22 cellular contexts compared by ENCODE assay signal in the genomic region with DNA sequence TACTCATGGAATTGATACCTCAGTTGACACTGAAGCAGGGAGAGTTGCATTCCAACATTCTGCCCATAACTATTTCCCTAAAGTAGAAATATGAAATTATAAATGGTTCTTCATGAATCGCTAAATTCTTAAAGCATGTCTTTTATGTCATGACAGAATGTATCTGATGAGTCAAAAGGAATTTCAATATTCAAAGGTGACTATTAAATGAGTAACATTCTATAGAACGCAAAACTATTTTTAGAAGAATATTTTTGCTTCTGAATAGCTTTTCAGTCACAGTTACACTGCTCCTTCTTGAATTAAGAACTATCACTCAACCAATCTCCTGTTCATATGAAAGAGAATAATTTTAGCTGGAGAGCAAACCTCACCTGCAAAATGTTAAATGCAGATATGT.
"Had no signal": no experiment of that assay in that cellular context is flagged by ENCODE, and none has a peak within 500 bp of the region (broad histone marks: within the 10 kb centered on the region; RNA-seq: fewer than 3 reads in every experiment).

No MANE protein-coding gene starts in this region.

- H3K27ac ChIP-seq: body of pancreas, colonic mucosa, esophagus squamous epithelium, skin epidermis, tibial artery had no signal

- H3K27ac Mint-ChIP-seq: activated CD8-positive, alpha-beta T cell treated with anti-CD3 and anti-CD28 coated beads, Interleukin-2, amount 10 ng/mL, durations not matched to agents 7 days and 5 days; activated naive CD8-positive, alpha-beta T cell treated with anti-CD3 and anti-CD28 coated beads, Interleukin-2, amount 50 U/mL, for 24 hours; activated T-helper 1 cell treated with anti-CD3 and anti-CD28 coated beads, Interleukin-12 subunit alpha, Interleukin-12 subunit beta, Interleukin-2, Interleukin-4 antibody, amounts not matched to agents 30 ng/mL and 10 ng/mL and 1 ng/mL, durations not matched to agents 14 hours and 24 hours and 36 hours; mesothelial cell of epicardium; naive thymus-derived CD8-positive, alpha-beta T cell; progenitor cell of endocrine pancreas; stimulated activated naive CD8-positive, alpha-beta T cell treated with anti-CD3 and anti-CD28 coated beads, Interleukin-15, Interleukin-2, amounts not matched to agents 100 ng/mL and 50 ng/mL, for 24 hours; T-cell; T-helper 2 cell treated with Interferon-gamma antibody and Interleukin-4, amounts not matched to agents 5 μg/mL and 100 μg/mL, for 36 hours had no signal

- DNase-seq: activated CD4-positive, alpha-beta T cell treated with anti-CD3 and anti-CD28 coated beads for 1 hour; activated CD4-positive, alpha-beta T cell treated with anti-CD3 and anti-CD28 coated beads, Interleukin-2, amount 50 U/mL, for 1 hour; activated CD8-positive, alpha-beta T cell treated with anti-CD3 and anti-CD28 coated beads, Interleukin-2, amount 10 ng/mL, durations not matched to agents 7 days and 5 days; activated gamma-delta T cell; activated naive CD4-positive, alpha-beta T cell treated with anti-CD3 and anti-CD28 coated beads, Interleukin-2, amount 50 U/mL, for 16 hours; activated naive CD8-positive, alpha-beta T cell treated with anti-CD3 and anti-CD28 coated beads, Interleukin-2, amount 50 U/mL, for 24 hours; body of pancreas; central memory CD4-positive, alpha-beta T cell; colonic mucosa; esophagus squamous epithelium; naive thymus-derived CD8-positive, alpha-beta T cell; stimulated activated CD4-positive, alpha-beta T cell treated with anti-CD3 and anti-CD28 coated beads, Interleukin-1b, Interleukin-23, amount 100 ng/mL, for 48 hours; substantia nigra; T-cell; tibial artery had no signal

- H3K4me3 Mint-ChIP-seq: activated CD8-positive, alpha-beta T cell treated with anti-CD3 and anti-CD28 coated beads, Interleukin-2, amount 10 ng/mL, durations not matched to agents 7 days and 5 days; activated naive CD8-positive, alpha-beta T cell treated with anti-CD3 and anti-CD28 coated beads, Interleukin-2, amount 50 U/mL, for 24 hours; activated T-helper 1 cell treated with anti-CD3 and anti-CD28 coated beads, Interleukin-12 subunit alpha, Interleukin-12 subunit beta, Interleukin-2, Interleukin-4 antibody, amounts not matched to agents 30 ng/mL and 10 ng/mL and 1 ng/mL, durations not matched to agents 14 hours and 24 hours and 36 hours; mesothelial cell of epicardium; naive thymus-derived CD8-positive, alpha-beta T cell; stimulated activated naive CD8-positive, alpha-beta T cell treated with anti-CD3 and anti-CD28 coated beads, Interleukin-15, Interleukin-2, amounts not matched to agents 100 ng/mL and 50 ng/mL, for 24 hours; T-cell; T-helper 2 cell treated with Interferon-gamma antibody and Interleukin-4, amounts not matched to agents 5 μg/mL and 100 μg/mL, for 36 hours had no signal

- H3K9me3 Mint-ChIP-seq: activated naive CD8-positive, alpha-beta T cell treated with anti-CD3 and anti-CD28 coated beads, Interleukin-2, amount 50 U/mL, for 24 hours; activated T-helper 1 cell treated with anti-CD3 and anti-CD28 coated beads, Interleukin-12 subunit alpha, Interleukin-12 subunit beta, Interleukin-2, Interleukin-4 antibody, amounts not matched to agents 30 ng/mL and 10 ng/mL and 1 ng/mL, durations not matched to agents 14 hours and 24 hours and 36 hours; T-helper 2 cell treated with Interferon-gamma antibody and Interleukin-4, amounts not matched to agents 5 μg/mL and 100 μg/mL, for 36 hours had no signal

- H3K4me3 ChIP-seq: body of pancreas, colonic mucosa, esophagus squamous epithelium, skin epidermis, tibial artery had no signal

- ATAC-seq: activated CD8-positive, alpha-beta T cell treated with anti-CD3 and anti-CD28 coated beads, Interleukin-2, amount 10 ng/mL, durations not matched to agents 7 days and 5 days; activated naive CD8-positive, alpha-beta T cell treated with anti-CD3 and anti-CD28 coated beads, Interleukin-2, amount 50 U/mL, for 24 hours; body of pancreas; left lobe of liver; naive thymus-derived CD8-positive, alpha-beta T cell; T-cell had no signal

- H3K4me1 Mint-ChIP-seq: activated naive CD8-positive, alpha-beta T cell treated with anti-CD3 and anti-CD28 coated beads, Interleukin-2, amount 50 U/mL, for 24 hours; mesothelial cell of epicardium; naive thymus-derived CD8-positive, alpha-beta T cell; T-cell had no signal

- H3K27me3 Mint-ChIP-seq: naive thymus-derived CD8-positive, alpha-beta T cell; progenitor cell of endocrine pancreas; stimulated activated naive CD8-positive, alpha-beta T cell treated with anti-CD3 and anti-CD28 coated beads, Interleukin-15, Interleukin-2, amounts not matched to agents 100 ng/mL and 50 ng/mL, for 24 hours; T-cell had no signal

- H3K36me3 Mint-ChIP-seq: T-cell had no signal
